ENCODE assay signal across 9 cellular contexts in genomic region chr13:48236528-48237353, GRCh38. TPM values are rescaled to one million over a fixed set of nuclear protein-coding genes. Genes with fewer than 3 reads are reported as not detected.
DNase-seq lines count a peak whose midpoint lies in the region; ATAC-seq and TF ChIP-seq lines count a peak whose summit lies in the region.
"Had no signal": no experiment of that assay in that cellular context is flagged by ENCODE, and none has a peak within 500 bp of the region (broad histone marks: within the 10 kb centered on the region; RNA-seq: fewer than 3 reads in every experiment).

No MANE protein-coding gene starts in this region.

- no peak for TF ChIP-seq POLR2A in NB4 (IDR thresholded peaks at IDR 0.05; ENCODE audit: extremely low read depth, insufficient read length)

- peaks cover 83% of the 10 kb centered on the region for H3K79me2 ChIP-seq in ACC112 (ENCODE audit: control insufficient read depth, insufficient read depth, low read length, unreplicated experiment)

- H3K9me3 Mint-ChIP-seq in naive B cell, result peaks cover 0 to 1% (median 0%) of the 10 kb centered on the region in 7 donors

- H3K9me3 ChIP-seq in effector memory CD4-positive, alpha-beta T cell (ENCODE audit: control insufficient read depth, low read length), result no peaks in the 10 kb centered on the region

- no peak overlapping the region for H3K27ac ChIP-seq in ACC112 (ENCODE audit: low read depth, low read length)
- peak overlapping the region; percentile 95 for H3K27ac ChIP-seq in effector memory CD4-positive, alpha-beta T cell (ENCODE audit: insufficient read depth, low read length, poor library complexity, severe bottlenecking)

- H3K27ac Mint-ChIP-seq in naive B cell, result peak overlapping the region; percentile 11 to 94 (median 59)

- ATAC-seq in naive B cell (ENCODE audit: low read depth in 2 of 2) (no peak), HG02610 (IDR thresholded peaks at IDR 0.05; ENCODE audit: unreplicated experiment) (no peak)

- H3K27me3 ChIP-seq in ACC112 (ENCODE audit: insufficient read depth, low read length), result no peaks in the 10 kb centered on the region
- H3K27me3 ChIP-seq in effector memory CD4-positive, alpha-beta T cell (replicated peaks; ENCODE audit: control insufficient read depth, insufficient read depth, low read length, poor library complexity, severe bottlenecking), result no peaks in the 10 kb centered on the region

- H3K4me3 ChIP-seq in ACC112 (ENCODE audit: low read depth, low read length) (peak overlapping the region; percentile 96), NB4 (ENCODE audit: low read depth, low read length) (peak overlapping the region; percentile 95)
- peak overlapping the region; percentile 99 for H3K4me3 ChIP-seq in effector memory CD4-positive, alpha-beta T cell (ENCODE audit: insufficient read depth, low read depth, low read length, poor library complexity, severe bottlenecking)

- H3K4me1 Mint-ChIP-seq in naive B cell, result peaks cover 44 to 67% (median 52%) of the 10 kb centered on the region in 3 donors

- H3K4me1 ChIP-seq in ACC112 (ENCODE audit: control insufficient read depth, insufficient read depth, low read length, unreplicated experiment), result peaks cover 33% of the 10 kb centered on the region
- H3K4me1 ChIP-seq in effector memory CD4-positive, alpha-beta T cell (ENCODE audit: control insufficient read depth, insufficient read depth, low read length, poor library complexity, severe bottlenecking), result peaks cover 42% of the 10 kb centered on the region

- TF ChIP-seq CTCF in NB4 (IDR thresholded peaks at IDR 0.05; ENCODE audit: low read depth, low read length), result no peak

- no peaks in the 10 kb centered on the region for H3K27me3 Mint-ChIP-seq in naive B cell

- no peak overlapping the region for H2AFZ ChIP-seq in ACC112 (ENCODE audit: low read length, unreplicated experiment)

- peaks cover 0 to 8% of the 10 kb centered on the region in 2 donors for H3K36me3 Mint-ChIP-seq in naive B cell

- H3K36me3 ChIP-seq in ACC112 (ENCODE audit: insufficient read depth, low read length), result no peaks in the 10 kb centered on the region
- H3K36me3 ChIP-seq in effector memory CD4-positive, alpha-beta T cell (ENCODE audit: control insufficient read depth, insufficient read depth, low read length), result peaks cover 7% of the 10 kb centered on the region

- H3K4me3 Mint-ChIP-seq in naive B cell, result peak overlapping the region; percentile 10 to 99 (median 70)

- peak; percentile 83 for DNase-seq in NB4 (ENCODE audit: low read depth)
- DNase-seq in effector memory CD4-positive, alpha-beta T cell, result no peak
- DNase-seq in naive B cell, result no peak
- no peak for DNase-seq in COLO829 (ENCODE audit: low spot score)
- no peak for DNase-seq in hippocampal formation (lab: John Stamatoyannopoulos, UW)
- no peak for DNase-seq in NCI-H226
- DNase-seq: NCI-H1417 had no signal

RNA-seq across cellular contexts. Expression of gene ITM2B, which starts 3.7 kb away (rescaled TPM):
- 100 to 1,000 TPM; 633 to 911 (median 766) TPM for polyA plus RNA-seq in naive B cell (ENCODE audit: low read depth in 6 of 6)
